ENCODE assay signal across 8 cellular contexts in genomic region chr19:41299755-41300089, GRCh38. TPM values are rescaled to one million over a fixed set of nuclear protein-coding genes. Genes with fewer than 3 reads are reported as not detected.
DNase-seq lines count a peak whose midpoint lies in the region; ATAC-seq and TF ChIP-seq lines count a peak whose summit lies in the region.

No MANE protein-coding gene starts in this region.

- peak; percentile 47 for DNase-seq in activated naive CD4-positive, alpha-beta T cell treated with Interleukin-2 at 50 U/mL for 16 hours
- no peak for DNase-seq in activated naive CD4-positive, alpha-beta T cell treated with anti-CD3 and anti-CD28 coated beads, Interleukin-2, amount 50 U/mL, for 72 hours (ENCODE audit: low spot score in 2 of 2)
- DNase-seq in amniotic epithelial cell (ENCODE audit: low read depth), result peak; percentile 91
- peak in 1 of 2 donors; percentile 64 for DNase-seq in left lung
- DNase-seq in tibial nerve (ENCODE audit: low spot score in 2 of 2), result peak; percentile 41 to 51
- no peak for DNase-seq in OCI-LY7 (ENCODE audit: low spot score)
- no peak for DNase-seq in G401 (ENCODE audit: low spot score)

- no peaks in the 10 kb centered on the region for H4K20me1 ChIP-seq in OCI-LY7 (ENCODE audit: insufficient read depth, low read length)

- no peaks in the 10 kb centered on the region for H3K79me2 ChIP-seq in OCI-LY7 (ENCODE audit: insufficient read depth, low read depth, low read length)

- H3K4me3 ChIP-seq in left lung (no peak overlapping the region), tibial nerve (no peak overlapping the region), OCI-LY7 (ENCODE audit: low read depth, low read length, poor library complexity, severe bottlenecking) (no peak overlapping the region)

- TF ChIP-seq POLR2A in tibial nerve (IDR thresholded peaks at IDR 0.05), result no peak

- CTCF ChIA-PET in OCI-LY7 (lab: Charles Lee; ENCODE audit: unreplicated experiment), result no interaction called here

- H3K4me1 ChIP-seq in left lung (peaks cover 45 to 67% of the 10 kb centered on the region in 2 donors), tibial nerve (peaks cover 4 to 56% (median 42%) of the 10 kb centered on the region in 4 donors), OCI-LY7 (ENCODE audit: insufficient read depth, low read length, poor library complexity, severe bottlenecking) (peaks cover 16% of the 10 kb centered on the region)

- BruUV-seq in OCI-LY7 (replicated peaks; lab: Mats Ljungman, UMichigan), result no TSS peak

- no peak overlapping the region for H2AFZ ChIP-seq in OCI-LY7 (ENCODE audit: low read length)

- no peaks in the 10 kb centered on the region for H3K9me3 ChIP-seq in left lung
- H3K9me3 ChIP-seq in tibial nerve, result no peaks in the 10 kb centered on the region
- no peaks in the 10 kb centered on the region for H3K9me3 ChIP-seq in OCI-LY7 (ENCODE audit: low read length)

- peaks cover 62 to 64% of the 10 kb centered on the region in 2 donors for H3K36me3 Mint-ChIP-seq in activated naive CD4-positive, alpha-beta T cell treated with anti-CD3 and anti-CD28 coated beads, Interleukin-2, amount 50 U/mL, for 72 hours

- H3K4me2 ChIP-seq in OCI-LY7 (ENCODE audit: low read length), result no peak overlapping the region

- H3K36me3 ChIP-seq in left lung, result peaks cover 0 to 96% of the 10 kb centered on the region in 2 donors
- peaks cover 6 to 82% (median 28%) of the 10 kb centered on the region in 3 donors for H3K36me3 ChIP-seq in tibial nerve
- H3K36me3 ChIP-seq in OCI-LY7 (ENCODE audit: insufficient read depth, low read length), result peaks cover 100% of the 10 kb centered on the region

- H3K9me3 Mint-ChIP-seq in activated naive CD4-positive, alpha-beta T cell treated with anti-CD3 and anti-CD28 coated beads, Interleukin-2, amount 50 U/mL, for 72 hours, result no peaks in the 10 kb centered on the region

- in situ Hi-C loops in G401 (cut with HindIII; ENCODE audit: low sequenced_read_pairs), result no loop called here

- H3K27me3 ChIP-seq in left lung (no peaks in the 10 kb centered on the region), tibial nerve (no peaks in the 10 kb centered on the region)

- no peak for TF ChIP-seq EP300 in tibial nerve (IDR thresholded peaks at IDR 0.05)

- WGBS in tibial nerve, 2 donors, result 27 to 28% methylated on average over 4 of the region's 4 CpGs

- intact Hi-C loops in left lung (cut with DNase I), result no loop called here
- intact Hi-C loops in OCI-LY7 (cut with micrococcal nuclease; ENCODE audit: unreplicated experiment), result no loop called here

- no peak for TF ChIP-seq CTCF in left lung (IDR thresholded peaks at IDR 0.05)
- no peak for TF ChIP-seq CTCF in tibial nerve (IDR thresholded peaks at IDR 0.05)
- TF ChIP-seq CTCF in OCI-LY7 (conservative IDR thresholded peaks at IDR 0.05; ENCODE audit: low read length), result no peak

- H3K27ac ChIP-seq in left lung, result peak overlapping the region; percentile 77 to 88
- peak overlapping the region; percentile 35 to 89 (median 78) for H3K27ac ChIP-seq in tibial nerve
- no peak overlapping the region for H3K27ac ChIP-seq in OCI-LY7 (ENCODE audit: low read depth, low read length, poor library complexity, severe bottlenecking)

- POLR2A ChIA-PET in OCI-LY7 (lab: Charles Lee), result no interaction called here

- H3K27ac Mint-ChIP-seq in activated naive CD4-positive, alpha-beta T cell treated with anti-CD3 and anti-CD28 coated beads, Interleukin-2, amount 50 U/mL, for 72 hours, result peak overlapping the region in 1 of 2 donors; percentile 85

- ATAC-seq in activated naive CD4-positive, alpha-beta T cell treated with anti-CD3 and anti-CD28 coated beads, Interleukin-2, amount 50 U/mL, for 72 hours, result no peak
- peak; percentile 3 for ATAC-seq in left lung
- no peak for ATAC-seq in HG02610 (IDR thresholded peaks at IDR 0.05; ENCODE audit: unreplicated experiment)

- H3K9me2 ChIP-seq in OCI-LY7 (ENCODE audit: insufficient read depth, low read length), result no peaks in the 10 kb centered on the region

RNA-seq across cellular contexts. Expression of gene CCDC97, which starts 10.2 kb away (rescaled TPM):
- total RNA-seq in activated naive CD4-positive, alpha-beta T cell treated with anti-CD3 and anti-CD28 coated beads, Interleukin-2, amount 50 U/mL, for 72 hours, result 10 to 100 TPM; 24.7 to 43.1 TPM
- 10 to 100 TPM; 25.3 to 30.2 TPM for total RNA-seq in left lung
- 10 to 100 TPM; 12.9 to 21.3 (median 15.0) TPM for total RNA-seq in tibial nerve
- 14.4 and 15.0 TPM in 2 replicates for total RNA-seq in OCI-LY7 (2014; rRNA removed; shearing (Covaris generic))
- 35.0 and 36.6 TPM in 2 replicates for total RNA-seq in OCI-LY7 (2022)
- total RNA-seq in G401 (2014; rRNA removed; shearing (Covaris generic)), result 9.3 and 12.3 TPM in 2 replicates

RNA-seq across cellular contexts. Expression of gene HNRNPUL1, which starts 35.5 kb away (rescaled TPM):
- 100 to 1,000 TPM; 286 to 496 TPM for total RNA-seq in activated naive CD4-positive, alpha-beta T cell treated with anti-CD3 and anti-CD28 coated beads, Interleukin-2, amount 50 U/mL, for 72 hours
- total RNA-seq in left lung, result 100 to 1,000 TPM; 168 to 174 TPM
- 100 to 1,000 TPM; 136 to 163 (median 146) TPM for total RNA-seq in tibial nerve
- total RNA-seq in OCI-LY7 (2014; rRNA removed; shearing (Covaris generic)), result 194 and 200 TPM in 2 replicates
- 360 and 377 TPM in 2 replicates for total RNA-seq in OCI-LY7 (2022)
- total RNA-seq in G401 (2014; rRNA removed; shearing (Covaris generic)), result 85.0 and 116 TPM in 2 replicates

RNA-seq across cellular contexts. Expression of gene TGFB1, which starts 54.0 kb away (rescaled TPM):
- 100 to 1,000 TPM in 1 of 2 donors, 10 to 100 TPM in 1; 73.4 to 126 TPM for total RNA-seq in activated naive CD4-positive, alpha-beta T cell treated with anti-CD3 and anti-CD28 coated beads, Interleukin-2, amount 50 U/mL, for 72 hours
- 10 to 100 TPM; 73.1 to 98.0 TPM for total RNA-seq in left lung
- 10 to 100 TPM; 14.6 to 31.8 (median 23.9) TPM for total RNA-seq in tibial nerve
- total RNA-seq in OCI-LY7 (2014; rRNA removed; shearing (Covaris generic)), result 10.9 and 15.5 TPM in 2 replicates
- total RNA-seq in OCI-LY7 (2022), result 69.9 and 88.8 TPM in 2 replicates
- total RNA-seq in G401 (2014; rRNA removed; shearing (Covaris generic)), result 5.7 and 10.1 TPM in 2 replicates

Comparison
In these comparisons a context has a peak if more than half of its experiments do, and no peak if none do; other contexts are left out.
1. DNase-seq: peak in activated naive CD4-positive, alpha-beta T cell treated with Interleukin-2 at 50 U/mL for 16 hours (single experiment), amniotic epithelial cell (single experiment) and tibial nerve (2 of 2); none in activated naive CD4-positive, alpha-beta T cell treated with anti-CD3 and anti-CD28 coated beads, Interleukin-2, amount 50 U/mL, for 72 hours (0 of 2), OCI-LY7 (single experiment) and G401 (single experiment).